ENCODE assay signal across 25 cellular contexts in genomic region chr11:60853469-60853950, GRCh38. TPM values are rescaled to one million over a fixed set of nuclear protein-coding genes. Genes with fewer than 3 reads are reported as not detected.
"Had no signal": no experiment of that assay in that cellular context is flagged by ENCODE, and none has a peak within 500 bp of the region (broad histone marks: within the 10 kb centered on the region; RNA-seq: fewer than 3 reads in every experiment).

No MANE protein-coding gene starts in this region.

- ATAC-seq: activated CD4-positive, CD25-positive, alpha-beta regulatory T cell treated with anti-CD3 and anti-CD28 coated beads, Interleukin-2, amount 50 U/mL, for 24 hours; activated CD8-positive, alpha-beta T cell treated with anti-CD3 and anti-CD28 coated beads for 36 hours; activated T-cell treated with anti-CD3 and anti-CD28 coated beads, Interleukin-2, amount 50 U/mL, for 72 hours; Panc1 had no signal

- H3K27me3 ChIP-seq: adrenal gland had no signal

- H3K4me3 ChIP-seq: adrenal gland, SK-N-MC had no signal

- H3K4me3 Mint-ChIP-seq: activated CD8-positive, alpha-beta T cell treated with anti-CD3 and anti-CD28 coated beads for 36 hours; activated naive CD8-positive, alpha-beta T cell treated with anti-CD3 and anti-CD28 coated beads, Interleukin-2, amount 10 ng/mL, durations not matched to agents 7 days and 5 days; activated T-cell treated with anti-CD3 and anti-CD28 coated beads, Interleukin-2, amount 50 U/mL, for 72 hours had no signal

- H3K9me3 ChIP-seq: adrenal gland had no signal

- H3K27ac ChIP-seq: adrenal gland, SK-N-MC had no signal

- H3K4me1 ChIP-seq: adrenal gland had no signal

- H3K27me3 Mint-ChIP-seq: activated CD8-positive, alpha-beta T cell treated with anti-CD3 and anti-CD28 coated beads for 36 hours; activated naive CD8-positive, alpha-beta T cell treated with anti-CD3 and anti-CD28 coated beads, Interleukin-2, amount 10 ng/mL, durations not matched to agents 7 days and 5 days had no signal

- DNase-seq: activated CD4-positive, alpha-beta T cell treated with anti-CD3 and anti-CD28 coated beads for 4 hours; activated CD8-positive, alpha-beta memory T cell treated with anti-CD3 and anti-CD28 coated beads, Interleukin-2, amount 50 U/mL, for 4 hours; activated CD8-positive, alpha-beta T cell treated with anti-CD3 and anti-CD28 coated beads for 36 hours; activated naive CD4-positive, alpha-beta T cell treated with anti-CD3 and anti-CD28 coated beads, Interleukin-2, amount 50 U/mL, for 16 hours; activated naive CD8-positive, alpha-beta T cell treated with anti-CD3 and anti-CD28 coated beads, Interleukin-2, amount 10 ng/mL, durations not matched to agents 7 days and 5 days; activated T-cell treated with anti-CD3 and anti-CD28 coated beads, Interleukin-2, amount 50 U/mL, for 72 hours; adrenal gland; anterior cingulate cortex; caudate nucleus; Karpas-422; NCI-H146; NCI-H187 treated with DMSO at 0.1 percent for 48 hours; NCI-H2081 treated with DMSO at 0.1 percent for 48 hours; NCI-H2171; NCI-H226; NCI-H526; NCI-H774; NK-92 treated with Interleukin-12 subunit alpha and Interleukin-12 subunit beta, amount 100 ng/mL, for 24 hours; RPMI8226; T-helper 1 cell had no signal

- H3K27ac Mint-ChIP-seq: activated CD8-positive, alpha-beta T cell treated with anti-CD3 and anti-CD28 coated beads for 36 hours; activated naive CD8-positive, alpha-beta T cell treated with anti-CD3 and anti-CD28 coated beads, Interleukin-2, amount 10 ng/mL, durations not matched to agents 7 days and 5 days; activated T-cell treated with anti-CD3 and anti-CD28 coated beads, Interleukin-2, amount 50 U/mL, for 72 hours had no signal

- H3K9me3 Mint-ChIP-seq: activated CD8-positive, alpha-beta T cell treated with anti-CD3 and anti-CD28 coated beads for 36 hours; activated naive CD8-positive, alpha-beta T cell treated with anti-CD3 and anti-CD28 coated beads, Interleukin-2, amount 10 ng/mL, durations not matched to agents 7 days and 5 days; activated T-cell treated with anti-CD3 and anti-CD28 coated beads, Interleukin-2, amount 50 U/mL, for 72 hours had no signal

RNA-seq across cellular contexts. Expression of gene PTGDR2, which starts 2.2 kb away (rescaled TPM):
- total RNA-seq: NCI-H460 had no signal

RNA-seq across cellular contexts. Expression of gene ZP1, which starts 13.8 kb away (rescaled TPM):
- total RNA-seq: activated CD8-positive, alpha-beta T cell treated with anti-CD3 and anti-CD28 coated beads for 36 hours; activated T-cell treated with anti-CD3 and anti-CD28 coated beads, Interleukin-2, amount 50 U/mL, for 72 hours; cerebellum; NCI-H460 had no signal
